11 cellular contexts compared by ENCODE assay signal in the genomic region with DNA sequence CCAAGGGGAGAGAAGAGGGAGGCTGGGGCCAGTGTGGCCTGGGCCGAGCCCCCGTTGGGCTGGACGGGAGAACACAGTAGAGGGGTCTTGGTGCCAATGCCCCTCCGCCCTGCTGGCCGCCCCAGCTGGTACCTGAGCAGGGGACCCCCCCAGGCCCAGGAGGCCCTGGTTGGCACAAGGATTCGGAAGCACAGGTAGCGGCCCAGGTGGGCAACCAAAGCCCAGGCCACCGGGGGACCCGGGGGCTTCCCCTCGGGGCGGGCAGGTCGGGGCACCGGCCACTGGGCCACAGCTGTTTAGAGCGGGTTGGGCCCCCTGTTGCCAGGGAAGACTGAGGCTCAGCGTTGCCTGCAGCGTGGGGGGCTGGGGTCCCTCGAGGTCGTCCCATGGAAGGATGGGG. TPM values are rescaled to one million over a fixed set of nuclear protein-coding genes. Genes with fewer than 3 reads are reported as not detected.
"Had no signal": no experiment of that assay in that cellular context is flagged by ENCODE, and none has a peak within 500 bp of the region (broad histone marks: within the 10 kb centered on the region; RNA-seq: fewer than 3 reads in every experiment).

No MANE protein-coding gene starts in this region.

- H2AFZ ChIP-seq: GM23248, GM23338 had no signal

- H3K4me2 ChIP-seq: GM23338 had no signal

- H3K27ac ChIP-seq: GM23248 had no signal

- H3K4me3 ChIP-seq: GM23248, GM23338, HAP-1 had no signal

- H3K4me3 Mint-ChIP-seq: GM23338, HFFc6 had no signal

- FAIRE-seq: H1, H54 had no signal

- DNase-seq: GM23248, GOT3, HCEC 1CT, HFFc6 had no signal

- H3K9me3 Mint-ChIP-seq: GM23338, HFFc6 had no signal

- H3K27ac Mint-ChIP-seq: GM23338, HFFc6 had no signal

- H3K4me1 ChIP-seq: HAP-1 had no signal

- H3K36me3 ChIP-seq: HAP-1 had no signal

- H3K9me3 ChIP-seq: HAP-1 had no signal

- H3K4me1 Mint-ChIP-seq: GM23338 had no signal

- ATAC-seq: GM23338, HCT116 had no signal

- H3K9ac ChIP-seq: GM23248 had no signal

RNA-seq across cellular contexts. Expression of a gene that starts 28.2 kb away (rescaled TPM):
- total RNA-seq: GM23248, GM23338, H1, H4, H7, HFFc6 had no signal
- polyA plus RNA-seq: GM23248, GM23338, H1 had no signal

RNA-seq across cellular contexts. Expression of a gene that starts 28.6 kb away (rescaled TPM):
- polyA plus RNA-seq: GM23248 had no signal

RNA-seq across cellular contexts. Expression of a gene that starts 51.7 kb away (rescaled TPM):
- total RNA-seq: GM23248, H4, HFFc6 had no signal
- polyA plus RNA-seq: GM23248 had no signal
